ENCODE assay signal across 9 cellular contexts in the genomic region with DNA sequence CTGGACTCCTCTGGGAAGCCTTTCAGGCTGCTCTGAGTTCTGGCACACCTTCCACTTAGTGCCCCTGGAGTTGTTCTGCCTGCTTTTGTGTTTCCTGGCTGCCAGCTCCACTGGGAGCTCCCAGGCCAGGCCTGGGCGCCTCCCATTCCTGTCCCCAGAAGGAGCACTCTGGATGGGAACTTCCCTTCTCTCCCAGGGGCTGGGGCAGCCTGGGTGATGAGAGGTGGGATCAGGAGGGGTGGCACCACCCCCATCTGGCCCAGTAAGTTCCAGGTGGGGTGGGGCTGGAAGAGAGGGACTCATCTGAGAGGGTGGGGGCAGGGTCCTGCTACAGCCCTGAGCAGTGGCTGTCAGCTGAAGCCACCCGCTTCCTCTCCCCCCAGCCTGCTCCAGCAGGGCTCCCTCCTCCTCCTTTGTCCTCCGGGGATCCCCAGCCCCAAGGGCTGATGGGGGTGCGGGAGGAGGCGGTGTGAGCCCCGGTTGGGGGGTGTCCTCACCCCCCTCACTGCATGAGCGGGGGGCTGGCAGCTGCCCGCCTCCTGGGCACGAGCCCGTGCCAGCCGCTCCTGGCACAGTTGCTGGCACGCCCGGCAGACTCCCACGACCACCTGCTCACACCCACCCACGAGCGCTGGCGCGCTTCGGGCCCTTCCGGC. TPM values are rescaled to one million over a fixed set of nuclear protein-coding genes. Genes with fewer than 3 reads are reported as not detected.
DNase-seq lines count a peak whose midpoint lies in the region; ATAC-seq, FAIRE-seq and TF ChIP-seq lines count a peak whose summit lies in the region.
"Had no signal": no experiment of that assay in that cellular context is flagged by ENCODE, and none has a peak within 500 bp of the region (broad histone marks: within the 10 kb centered on the region; RNA-seq: fewer than 3 reads in every experiment).

No MANE protein-coding gene starts in this region.

- FAIRE-seq in pancreas (lab: Jason Lieb, UNC) = no peak
- FAIRE-seq: A204.1 had no signal

- DNase-seq in NCI-H1417 (lab: John Stamatoyannopoulos, UW) (peak; percentile 47 to 86 (median 86)), NCI-H1417 treated with DMSO at 0.1 percent for 48 hours (lab: John Stamatoyannopoulos, UW) (no peak), NCI-H2196 treated with DMSO at 0.1 percent for 48 hours (lab: John Stamatoyannopoulos, UW; ENCODE audit: unreplicated experiment) (peak; percentile 61), dorsolateral prefrontal cortex (peak in 5 of 10 donors; percentile 36 to 71 (median 59)), pancreas (peak in 4 of 6 donors; percentile 53 to 82 (median 58)), AG08395 (ENCODE audit: low spot score) (no peak)
- no peak for DNase-seq in stimulated activated naive CD4-positive, alpha-beta T cell treated with Interleukin-2 at 50 U/mL for 16 hours (lab: John Stamatoyannopoulos, UW)
- DNase-seq in central memory CD4-positive, alpha-beta T cell = no peak

- peak in 3 of 4 donors; percentile 11 to 26 (median 13) for ATAC-seq in pancreas

- H3K9me3 ChIP-seq in pancreas = no peaks in the 10 kb centered on the region

- TF ChIP-seq CTCF in dorsolateral prefrontal cortex (IDR thresholded peaks at IDR 0.05 in 54 of 56, conservative IDR thresholded peaks at IDR 0.05 in 2 of 56; ENCODE audit: low read depth in 1 of 56, partially characterized antibody in 56 of 56) (peak in 2 of 56 donors; percentile 12 to 14), pancreas (IDR thresholded peaks at IDR 0.05) (no peak)

- H3K27me3 ChIP-seq in dorsolateral prefrontal cortex = peaks cover 0 to 3% (median 0%) of the 10 kb centered on the region in 45 donors
- no peaks in the 10 kb centered on the region for H3K27me3 ChIP-seq in pancreas

- intact Hi-C loops in dorsolateral prefrontal cortex (cut with DNase I) = no loop called here
- intact Hi-C loops in pancreas (cut with DNase I) = no loop called here

- 7 to 10% methylated on average over 10 to 19 of the region's 20 CpGs for WGBS in pancreas, 2 donors

- H3K4me1 ChIP-seq in pancreas = peaks cover 0 to 5% (median 4%) of the 10 kb centered on the region in 3 donors

- no peaks in the 10 kb centered on the region for H3K36me3 ChIP-seq in pancreas

- H3K4me3 ChIP-seq in dorsolateral prefrontal cortex (peak overlapping the region; percentile 37 to 74 (median 58)), pancreas (peak overlapping the region; percentile 29 to 62 (median 42))

- peak overlapping the region in 56 of 59 donors; percentile 3 to 91 (median 72) for H3K27ac ChIP-seq in dorsolateral prefrontal cortex
- peak overlapping the region; percentile 60 to 75 (median 68) for H3K27ac ChIP-seq in pancreas

RNA-seq across cellular contexts. Expression of a gene that starts 4.7 kb away (rescaled TPM):
- total RNA-seq in dorsolateral prefrontal cortex = 1 to 10 TPM; 1.7 to 8.3 (median 3.8) TPM
- 1 to 10 TPM in 4 of 6 donors, under 1 TPM in 2; 0.79 to 2.0 (median 1.2) TPM for total RNA-seq in pancreas
- polyA plus RNA-seq in pancreas = 1 to 10 TPM; 1.1 to 1.8 TPM

Comparison
In these comparisons a context has a peak if more than half of its experiments do, and no peak if none do; other contexts are left out.
1. DNase-seq: peak in NCI-H1417 (3 of 3), NCI-H2196 treated with DMSO at 0.1 percent for 48 hours (single experiment) and pancreas (4 of 6); none in NCI-H1417 treated with DMSO at 0.1 percent for 48 hours (single experiment), stimulated activated naive CD4-positive, alpha-beta T cell treated with Interleukin-2 at 50 U/mL for 16 hours (single experiment), central memory CD4-positive, alpha-beta T cell (single experiment) and AG08395 (single experiment).